ENCODE assay signal across 8 cellular contexts in the genomic region with DNA sequence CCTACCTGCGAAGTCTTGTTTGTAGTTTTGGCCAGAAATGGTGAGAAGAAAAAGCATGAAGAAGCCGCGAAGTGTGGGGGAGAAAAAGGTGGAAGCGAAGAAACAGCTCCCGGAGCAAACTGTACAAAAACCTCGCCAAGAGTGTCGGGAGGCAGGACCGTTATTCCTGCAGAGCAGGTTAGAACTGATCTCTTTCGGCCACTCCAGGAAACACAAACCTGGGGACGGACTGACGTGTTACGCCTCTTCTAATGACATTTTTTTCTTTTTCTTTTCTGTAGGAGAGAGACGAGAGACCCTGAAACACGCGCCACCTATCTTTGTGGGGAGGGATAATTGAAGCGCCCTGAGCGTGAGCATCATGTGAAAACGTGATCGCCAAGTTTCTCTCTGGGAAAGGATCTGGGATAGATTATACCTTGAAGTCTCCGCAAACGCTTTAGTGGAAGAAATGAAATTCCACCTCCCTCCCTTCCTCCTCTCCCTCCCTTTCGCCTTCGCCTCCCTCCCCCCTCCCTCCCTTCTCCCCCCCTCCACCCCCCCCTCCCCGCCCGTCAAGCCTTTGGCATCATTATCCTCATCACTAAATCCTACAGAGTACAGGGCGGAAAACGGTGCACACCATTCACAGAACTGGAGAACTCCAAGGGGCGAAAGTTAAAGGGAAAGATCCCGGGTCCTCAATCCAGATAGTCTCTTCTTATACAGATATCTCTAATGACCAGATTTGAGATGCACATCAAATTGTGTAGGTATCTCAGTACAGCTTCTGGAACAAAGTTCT. TPM values are rescaled to one million over a fixed set of nuclear protein-coding genes. Genes with fewer than 3 reads are reported as not detected.
DNase-seq lines count a peak whose midpoint lies in the region; ATAC-seq and TF ChIP-seq lines count a peak whose summit lies in the region.

A gene (minus strand): TSS at position 186 of the 784 bp plus-strand sequence. CDS start 2,769 bp downstream, outside the sequence.

- CTCF ChIA-PET in BJ (lab: Yijun Ruan, JAX) = interaction anchor here (0.6 to 1.4 kb wide), 4 partner anchors 9 to 963 kb away, joined by 3 to 4 read pairs (median 3); no protein-coding TSS in a partner anchor

- ATAC-seq in left lobe of liver (peak; percentile 7), GM21529 (IDR thresholded peaks at IDR 0.05; ENCODE audit: unreplicated experiment) (no peak)
- no peak for ATAC-seq in stimulated activated naive CD8-positive, alpha-beta T cell treated with anti-CD3 and anti-CD28 coated beads, Interleukin-15, Interleukin-2, amounts not matched to agents 100 U/mL and 50 U/mL, for 24 hours

- DNase-seq in BJ (ENCODE audit: low read depth) (peak; percentile 44), HCEC 1CT (peak; percentile 88), colonic mucosa (peak; percentile 48), left lobe of liver (ENCODE audit: low spot score) (no peak), NCI-H774 (lab: John Stamatoyannopoulos, UW) (no peak)
- peak; percentile 43 for DNase-seq in stimulated activated naive CD8-positive, alpha-beta T cell treated with anti-CD3 and anti-CD28 coated beads, Interleukin-15, Interleukin-2, amounts not matched to agents 100 U/mL and 50 U/mL, for 24 hours

- H3K9ac ChIP-seq in colonic mucosa (ENCODE audit: low read depth in 2 of 2, low read length in 2 of 2) = peak within 1 kb of the TSS; percentile 60 to 74

- H3K9me3 ChIP-seq in colonic mucosa = no peaks in the 10 kb centered on the region

- POLR2A ChIA-PET in BJ (lab: Charles Lee) = no interaction called here

- no peaks in the 10 kb centered on the region for H3K36me3 ChIP-seq in BJ (ENCODE audit: control insufficient read depth, insufficient read depth, low read length)
- H3K36me3 ChIP-seq in colonic mucosa = no peaks in the 10 kb centered on the region

- H3K27me3 ChIP-seq in BJ (ENCODE audit: control insufficient read depth, insufficient read depth, low read length) = no peaks in the 10 kb centered on the region
- peaks cover 43% of the 10 kb centered on the region for H3K27me3 ChIP-seq in colonic mucosa

- no peaks in the 10 kb centered on the region for H3K4me1 ChIP-seq in colonic mucosa

- peak within 1 kb of the TSS; percentile 72 for H3K27ac ChIP-seq in colonic mucosa

- TF ChIP-seq POLR2A in Raji (IDR thresholded peaks at IDR 0.05; ENCODE audit: insufficient read depth, low read depth, low read length) = 0 out of 2 replicates have a peak, but pooled peaks have one; percentile 37

- H3K4me3 ChIP-seq in BJ (ENCODE audit: low read depth, low read length) = peak within 1 kb of the TSS; percentile 79
- H3K4me3 ChIP-seq in colonic mucosa = peak within 1 kb of the TSS; percentile 52

- intact Hi-C loops in colonic mucosa (cut with DNase I) = no loop called here

- peak; percentile 75 for TF ChIP-seq CTCF in BJ (IDR thresholded peaks at IDR 0.05; ENCODE audit: insufficient read depth, low read depth, low read length)
- TF ChIP-seq CTCF in colonic mucosa (IDR thresholded peaks at IDR 0.05) = no peak

RNA-seq across cellular contexts. Expression of the gene that starts here (rescaled TPM):
- 53.1 and 60.2 TPM in 2 replicates for polyA plus RNA-seq in BJ (2011; rRNA removed)
- 65.3 and 81.6 TPM in 2 replicates for polyA minus RNA-seq in BJ (2011; rRNA and poly(A)+ RNA removed)
- 10 to 100 TPM; 17.4 to 29.6 TPM for total RNA-seq in colonic mucosa
- 19.3 TPM for total RNA-seq in left lobe of liver

Comparison
In these comparisons a context has a peak if more than half of its experiments do, and no peak if none do; other contexts are left out.
1. DNase-seq: peak in BJ (single experiment), HCEC 1CT (single experiment), colonic mucosa (single experiment) and stimulated activated naive CD8-positive, alpha-beta T cell treated with anti-CD3 and anti-CD28 coated beads, Interleukin-15, Interleukin-2, amounts not matched to agents 100 U/mL and 50 U/mL, for 24 hours (single experiment); none in left lobe of liver (single experiment) and NCI-H774 (single experiment).